9 cellular contexts compared by ENCODE assay signal in genomic region chrX:148381603-148382002, GRCh38.
DNase-seq lines count a peak whose midpoint lies in the region; ATAC-seq and TF ChIP-seq lines count a peak whose summit lies in the region.
"Had no signal": no experiment of that assay in that cellular context is flagged by ENCODE, and none has a peak within 500 bp of the region (broad histone marks: within the 10 kb centered on the region; RNA-seq: fewer than 3 reads in every experiment).

No MANE protein-coding gene starts in this region.

- no peak overlapping the region for H3K4me3 ChIP-seq in colonic mucosa

- peaks cover 32% of the 10 kb centered on the region for H3K4me1 Mint-ChIP-seq in CD4-positive, alpha-beta T cell (ENCODE audit: low read depth)

- no peaks in the 10 kb centered on the region for H3K9me3 ChIP-seq in CD4-positive, alpha-beta T cell (ENCODE audit: control insufficient read depth, low read length)
- no peaks in the 10 kb centered on the region for H3K9me3 ChIP-seq in colonic mucosa

- intact Hi-C loops in CD4-positive, alpha-beta T cell (cut with DNase I, micrococcal nuclease) = no loop called here
- intact Hi-C loops in colonic mucosa (cut with DNase I) = no loop called here

- TF ChIP-seq CTCF in CD4-positive, alpha-beta T cell (IDR thresholded peaks at IDR 0.05) = no peak
- TF ChIP-seq CTCF in colonic mucosa (IDR thresholded peaks at IDR 0.05) = no peak

- no peaks in the 10 kb centered on the region for H3K4me1 ChIP-seq in colonic mucosa

- H3K27ac ChIP-seq in CD4-positive, alpha-beta T cell (ENCODE audit: low read depth, low read length) = peak overlapping the region; percentile 69
- no peak overlapping the region for H3K27ac ChIP-seq in colonic mucosa

- H3K9me3 Mint-ChIP-seq in CD4-positive, alpha-beta T cell = no peaks in the 10 kb centered on the region
- no peaks in the 10 kb centered on the region for H3K9me3 Mint-ChIP-seq in activated naive CD4-positive, alpha-beta T cell treated with anti-CD3 and anti-CD28 coated beads, Interleukin-2, amount 50 U/mL, for 72 hours

- H3K27ac Mint-ChIP-seq in CD4-positive, alpha-beta T cell = peak overlapping the region; percentile 92
- H3K27ac Mint-ChIP-seq in activated naive CD4-positive, alpha-beta T cell treated with anti-CD3 and anti-CD28 coated beads, Interleukin-2, amount 50 U/mL, for 72 hours = peak overlapping the region; percentile 60 to 80

- no peaks in the 10 kb centered on the region for H3K27me3 Mint-ChIP-seq in CD4-positive, alpha-beta T cell

- H3K27me3 ChIP-seq in CD4-positive, alpha-beta T cell (ENCODE audit: control insufficient read depth, insufficient read depth, low read length) = no peaks in the 10 kb centered on the region
- no peaks in the 10 kb centered on the region for H3K27me3 ChIP-seq in colonic mucosa

- H3K4me3 Mint-ChIP-seq in CD4-positive, alpha-beta T cell = peak overlapping the region; percentile 89

- ATAC-seq in CD4-positive, alpha-beta T cell (ENCODE audit: poor library complexity) = peak; percentile 35
- peak; percentile 24 for ATAC-seq in GM19452 (IDR thresholded peaks at IDR 0.05; ENCODE audit: unreplicated experiment)
- ATAC-seq in HG03159 (IDR thresholded peaks at IDR 0.05; ENCODE audit: unreplicated experiment) = peak; percentile 46
- peak; percentile 55 to 59 for ATAC-seq in activated naive CD4-positive, alpha-beta T cell treated with anti-CD3 and anti-CD28 coated beads, Interleukin-2, amount 50 U/mL, for 72 hours

- POLR2A ChIA-PET in CD4-positive, alpha-beta T cell (lab: Charles Lee) = no interaction called here

- no peak overlapping the region for H3K9ac ChIP-seq in colonic mucosa (ENCODE audit: low read depth in 2 of 2, low read length in 2 of 2)

- CTCF ChIA-PET in CD4-positive, alpha-beta T cell (lab: Charles Lee) = no interaction called here

- no peaks in the 10 kb centered on the region for H3K36me3 ChIP-seq in colonic mucosa

- no peak for DNase-seq in CD4-positive, alpha-beta T cell
- DNase-seq in activated naive CD4-positive, alpha-beta T cell treated with anti-CD3 and anti-CD28 coated beads, Interleukin-2, amount 50 U/mL, for 72 hours (ENCODE audit: low spot score in 2 of 2) = no peak
- DNase-seq in NCI-H1092 (lab: John Stamatoyannopoulos, UW) (no peak), AG08396 (ENCODE audit: low spot score) (no peak), cerebellar cortex (ENCODE audit: low spot score) (no peak), colonic mucosa (no peak)
- DNase-seq: NCI-H1694 had no signal

- no peaks in the 10 kb centered on the region for H3K36me3 Mint-ChIP-seq in CD4-positive, alpha-beta T cell (ENCODE audit: low read depth)
- no peaks in the 10 kb centered on the region for H3K36me3 Mint-ChIP-seq in activated naive CD4-positive, alpha-beta T cell treated with anti-CD3 and anti-CD28 coated beads, Interleukin-2, amount 50 U/mL, for 72 hours
